In genomic region chr6:149884215-149884614, GRCh38 we compare ENCODE assay signal across 18 cellular contexts. TPM values are rescaled to one million over a fixed set of nuclear protein-coding genes. Genes with fewer than 3 reads are reported as not detected.
DNase-seq lines count a peak whose midpoint lies in the region; ATAC-seq and TF ChIP-seq lines count a peak whose summit lies in the region.
"Had no signal": no experiment of that assay in that cellular context is flagged by ENCODE, and none has a peak within 500 bp of the region (broad histone marks: within the 10 kb centered on the region; RNA-seq: fewer than 3 reads in every experiment).

No MANE protein-coding gene starts in this region.

- ATAC-seq in sciatic nerve (peak; percentile 67), HG02938 (IDR thresholded peaks at IDR 0.05; ENCODE audit: unreplicated experiment) (no peak)
- ATAC-seq: CD8-positive, alpha-beta T cell; left lobe of liver had no signal

- H3K4me1 ChIP-seq in adrenal gland (replicated peaks in 1 of 2) (peaks cover 0 to 20% of the 10 kb centered on the region in 2 donors), left ventricle myocardium inferior (peaks cover 7% of the 10 kb centered on the region)

- DNase-seq in DMS 273 (lab: John Stamatoyannopoulos, UW; ENCODE audit: unreplicated experiment) = peak; percentile 10
- DNase-seq in DMS 273 treated with DMSO at 0.1 percent for 48 hours (lab: John Stamatoyannopoulos, UW) = no peak
- DNase-seq in adrenal gland = peak in 4 of 7 donors; percentile 44 to 64 (median 54)
- DNase-seq in left ventricle myocardium inferior = no peak
- no peak for DNase-seq in sciatic nerve (ENCODE audit: low spot score)
- no peak for DNase-seq in NCI-H345 treated with DMSO at 0.1 percent for 48 hours (lab: John Stamatoyannopoulos, UW; ENCODE audit: unreplicated experiment)
- DNase-seq in mesenteric fat pad (ENCODE audit: low spot score) = no peak
- DNase-seq: activated naive CD4-positive, alpha-beta T cell treated with anti-CD3 and anti-CD28 coated beads for 36 hours; CD8-positive, alpha-beta T cell; NCI-H446 treated with DMSO at 0.1 percent for 48 hours; RPMI8226; T-helper 9 cell had no signal

- 53 to 71% (median 56%) methylated on average over 11 of the region's 11 CpGs for WGBS in adrenal gland, 4 donors

- intact Hi-C loops in adrenal gland (cut with DNase I) (no loop called here), left ventricle myocardium inferior (cut with micrococcal nuclease) (no loop called here), sciatic nerve (cut with DNase I) (no loop called here)

- H3K27ac ChIP-seq in adrenal gland (no peak overlapping the region), left ventricle myocardium inferior (replicated peaks) (no peak overlapping the region)
- H3K27ac ChIP-seq: 22Rv1, HL-60 had no signal

- TF ChIP-seq CTCF in adrenal gland (IDR thresholded peaks at IDR 0.05) (no peak), left ventricle myocardium inferior (IDR thresholded peaks at IDR 0.05; ENCODE audit: borderline replicate concordance) (no peak)

- H3K4me3 ChIP-seq in adrenal gland (no peak overlapping the region), left ventricle myocardium inferior (peak overlapping the region; percentile 18)

- no peaks in the 10 kb centered on the region for H3K27me3 ChIP-seq in adrenal gland
- H3K27me3 ChIP-seq in left ventricle myocardium inferior (ENCODE audit: low read depth) = no peaks in the 10 kb centered on the region

- H3K9me3 ChIP-seq in adrenal gland (replicated peaks in 1 of 3) (no peaks in the 10 kb centered on the region), left ventricle myocardium inferior (replicated peaks) (no peaks in the 10 kb centered on the region)

- H3K36me3 ChIP-seq in adrenal gland (replicated peaks in 1 of 2) = no peaks in the 10 kb centered on the region
- H3K36me3 ChIP-seq in left ventricle myocardium inferior = no peaks in the 10 kb centered on the region

- no peak for TF ChIP-seq POLR2A in adrenal gland (IDR thresholded peaks at IDR 0.05)

RNA-seq across cellular contexts. Expression of gene RAET1E, which starts 13.7 kb away (rescaled TPM):
- total RNA-seq in adrenal gland (1 to 10 TPM in 5 of 8 donors, under 1 TPM in 2, not detected in 1; 0.87 to 9.2 (median 1.1) TPM), left ventricle myocardium inferior (0.19 TPM), sciatic nerve (0.80 TPM), mesenteric fat pad (0.29 TPM)
- polyA plus RNA-seq in adrenal gland = 1 to 10 TPM in 1 of 3 donors, under 1 TPM in 2; 0.30 to 2.8 (median 0.32) TPM
- total RNA-seq: activated CD8-positive, alpha-beta memory T cell treated with anti-CD3 and anti-CD28 coated beads for 36 hours; activated naive CD4-positive, alpha-beta T cell treated with anti-CD3 and anti-CD28 coated beads for 36 hours; CD8-positive, alpha-beta T cell; cerebellum; left lobe of liver had no signal

RNA-seq across cellular contexts. Expression of gene LRP11, which starts 20.1 kb away (rescaled TPM):
- total RNA-seq in adrenal gland = 10 to 100 TPM; 30.4 to 59.9 (median 45.8) TPM
- 10 to 100 TPM in 1 of 3 donors, 1 to 10 TPM in 2; 2.6 to 65.1 (median 9.7) TPM for polyA plus RNA-seq in adrenal gland
- total RNA-seq in left ventricle myocardium inferior = 18.2 TPM
- 34.0 TPM for total RNA-seq in sciatic nerve
- 24.2 TPM for total RNA-seq in mesenteric fat pad

RNA-seq across cellular contexts. Expression of gene RAET1G, which starts 38.7 kb away (rescaled TPM):
- total RNA-seq in adrenal gland (10 to 100 TPM in 5 of 8 donors, 1 to 10 TPM in 3; 7.3 to 29.8 (median 12.7) TPM), left ventricle myocardium inferior (0.19 TPM), sciatic nerve (0.53 TPM), mesenteric fat pad (0.51 TPM)
- 10 to 100 TPM in 2 of 3 donors, 1 to 10 TPM in 1; 3.1 to 40.7 (median 11.5) TPM for polyA plus RNA-seq in adrenal gland
- total RNA-seq: activated CD8-positive, alpha-beta memory T cell treated with anti-CD3 and anti-CD28 coated beads for 36 hours; activated naive CD4-positive, alpha-beta T cell treated with anti-CD3 and anti-CD28 coated beads for 36 hours; CD8-positive, alpha-beta T cell; cerebellum; left lobe of liver had no signal

RNA-seq across cellular contexts. Expression of gene ULBP2, which starts 57.6 kb away (rescaled TPM):
- 1 to 10 TPM in 1 of 8 donors, under 1 TPM in 5, not detected in 2; 0.35 to 1.8 (median 0.56) TPM for total RNA-seq in adrenal gland
- polyA plus RNA-seq in adrenal gland = 1 to 10 TPM in 1 of 3 donors, under 1 TPM in 2; 0.16 to 1.7 (median 0.30) TPM
- 0.93 TPM for total RNA-seq in left ventricle myocardium inferior
- 0.27 TPM for total RNA-seq in sciatic nerve
- 0.96 TPM for total RNA-seq in mesenteric fat pad

Comparison
In these comparisons a context has a peak if more than half of its experiments do, and no peak if none do; other contexts are left out.
1. DNase-seq: peak in DMS 273 (single experiment) and adrenal gland (4 of 7); none in DMS 273 treated with DMSO at 0.1 percent for 48 hours (single experiment), left ventricle myocardium inferior (single experiment), sciatic nerve (single experiment), NCI-H345 treated with DMSO at 0.1 percent for 48 hours (single experiment) and mesenteric fat pad (single experiment).